14 cellular contexts compared by ENCODE assay signal in genomic region chr20:38828514-38829295, GRCh38. TPM values are rescaled to one million over a fixed set of nuclear protein-coding genes. Genes with fewer than 3 reads are reported as not detected.
DNase-seq lines count a peak whose midpoint lies in the region; ATAC-seq and TF ChIP-seq lines count a peak whose summit lies in the region.
"Had no signal": no experiment of that assay in that cellular context is flagged by ENCODE, and none has a peak within 500 bp of the region (broad histone marks: within the 10 kb centered on the region; RNA-seq: fewer than 3 reads in every experiment).

No MANE protein-coding gene starts in this region.

- H3K9me3 ChIP-seq in heart right ventricle = no peaks in the 10 kb centered on the region
- H3K9me3 ChIP-seq in liver (ENCODE audit: control insufficient read depth in 4 of 4, low read length in 3 of 4) = no peaks in the 10 kb centered on the region
- H3K9me3 ChIP-seq in upper lobe of right lung = no peaks in the 10 kb centered on the region

- TF ChIP-seq CTCF in heart right ventricle (IDR thresholded peaks at IDR 0.05) = no peak
- no peak for TF ChIP-seq CTCF in liver (IDR thresholded peaks at IDR 0.05; ENCODE audit: low read depth, low read length, missing input control)
- no peak for TF ChIP-seq CTCF in upper lobe of right lung (IDR thresholded peaks at IDR 0.05)

- H3K4me1 ChIP-seq in heart right ventricle (peaks cover 6 to 73% (median 42%) of the 10 kb centered on the region in 9 donors), liver (ENCODE audit: control insufficient read depth in 4 of 4, insufficient read depth in 4 of 4, low read length in 3 of 4) (no peaks in the 10 kb centered on the region), upper lobe of right lung (peaks cover 26% of the 10 kb centered on the region)

- WGBS in heart right ventricle, 2 donors = 72 to 76% methylated on average over 6 of the region's 6 CpGs
- 88% methylated on average over 6 of the region's 6 CpGs for WGBS in liver

- H3K36me3 ChIP-seq in heart right ventricle (peaks cover 0 to 6% (median 0%) of the 10 kb centered on the region in 9 donors), liver (ENCODE audit: control insufficient read depth in 4 of 4, insufficient read depth in 3 of 4, low read depth in 1 of 4, low read length in 3 of 4) (no peaks in the 10 kb centered on the region), upper lobe of right lung (no peaks in the 10 kb centered on the region)

- H3K27ac ChIP-seq in heart right ventricle (peak overlapping the region in 7 of 10 donors; percentile 29 to 67 (median 48)), liver (ENCODE audit: low read depth in 1 of 2, low read length in 2 of 2) (no peak overlapping the region), upper lobe of right lung (peak overlapping the region; percentile 19)
- H3K27ac ChIP-seq: KMS-11, SK-N-MC had no signal

- TF ChIP-seq RAD21 in liver (IDR thresholded peaks at IDR 0.05) = no peak

- H3K36me3 Mint-ChIP-seq in activated T-helper 17 cell treated with anti-CD3 and anti-CD28 coated beads, Interleukin-2, amount 50 U/mL, for 72 hours (ENCODE audit: low read depth) = peaks cover 94% of the 10 kb centered on the region

- no peak for DNase-seq in heart right ventricle
- DNase-seq in left cardiac atrium = no peak
- DNase-seq in upper lobe of right lung = no peak
- DNase-seq in superior temporal gyrus (ENCODE audit: extremely low spot score) = no peak
- no peak for DNase-seq in EL
- no peak for DNase-seq in AML-193 (lab: John Stamatoyannopoulos, UW)
- DNase-seq: DMS 273 treated with DMSO at 0.1 percent for 48 hours; midbrain; stimulated activated naive CD8-positive, alpha-beta T cell treated with anti-CD3 and anti-CD28 coated beads, Interleukin-15, amount 100 ng/mL, for 72 hours had no signal

- H3K4me3 Mint-ChIP-seq in activated T-helper 17 cell treated with anti-CD3 and anti-CD28 coated beads, Interleukin-2, amount 50 U/mL, for 72 hours = peak overlapping the region; percentile 74
- H3K4me3 Mint-ChIP-seq: stimulated activated naive CD8-positive, alpha-beta T cell treated with anti-CD3 and anti-CD28 coated beads, Interleukin-15, amount 100 ng/mL, for 72 hours had no signal

- H3K27ac Mint-ChIP-seq in activated T-helper 17 cell treated with anti-CD3 and anti-CD28 coated beads, Interleukin-2, amount 50 U/mL, for 72 hours = peak overlapping the region; percentile 75

- H3K9me3 Mint-ChIP-seq in activated T-helper 17 cell treated with anti-CD3 and anti-CD28 coated beads, Interleukin-2, amount 50 U/mL, for 72 hours = no peaks in the 10 kb centered on the region
- H3K9me3 Mint-ChIP-seq: stimulated activated naive CD8-positive, alpha-beta T cell treated with anti-CD3 and anti-CD28 coated beads, Interleukin-15, amount 100 ng/mL, for 72 hours had no signal

- peaks cover 0 to 24% (median 3%) of the 10 kb centered on the region in 7 donors for H3K27me3 ChIP-seq in heart right ventricle
- no peaks in the 10 kb centered on the region for H3K27me3 ChIP-seq in liver (ENCODE audit: control insufficient read depth in 4 of 4, insufficient read depth in 4 of 4, low read length in 3 of 4)
- H3K27me3 ChIP-seq in upper lobe of right lung = no peaks in the 10 kb centered on the region

- intact Hi-C loops in heart right ventricle (cut with DNase I) (loop anchor here in 1 of 10 donors (5.0 kb wide), 1 partner anchor 54 kb away; no protein-coding TSS in a partner anchor), left cardiac atrium (cut with DNase I) (no loop called here), upper lobe of right lung (cut with DNase I) (no loop called here)

- H3K27me3 Mint-ChIP-seq in activated T-helper 17 cell treated with anti-CD3 and anti-CD28 coated beads, Interleukin-2, amount 50 U/mL, for 72 hours = no peaks in the 10 kb centered on the region
- H3K27me3 Mint-ChIP-seq: stimulated activated naive CD8-positive, alpha-beta T cell treated with anti-CD3 and anti-CD28 coated beads, Interleukin-15, amount 100 ng/mL, for 72 hours had no signal

- ATAC-seq in heart right ventricle (peak in 4 of 8 donors; percentile 5 to 30 (median 28)), left cardiac atrium (no peak), upper lobe of right lung (no peak)
- no peak for ATAC-seq in activated T-helper 17 cell treated with anti-CD3 and anti-CD28 coated beads, Interleukin-2, amount 50 U/mL, for 72 hours (replicated peaks)

- no peak overlapping the region for H3K4me3 ChIP-seq in heart right ventricle
- H3K4me3 ChIP-seq in liver (ENCODE audit: low read depth in 1 of 3, low read length in 3 of 3) = no peak overlapping the region
- no peak overlapping the region for H3K4me3 ChIP-seq in upper lobe of right lung
- H3K4me3 ChIP-seq: SK-N-MC had no signal

- H3K4me1 Mint-ChIP-seq in activated T-helper 17 cell treated with anti-CD3 and anti-CD28 coated beads, Interleukin-2, amount 50 U/mL, for 72 hours = peaks cover 73% of the 10 kb centered on the region

- H3K9ac ChIP-seq in liver (ENCODE audit: low read depth in 1 of 2, low read length in 2 of 2) = no peak overlapping the region
- H3K9ac ChIP-seq: KMS-11 had no signal

TF ChIP-seq in liver, 16 proteins besides CTCF, POLR2A, EP300 and RAD21:
- peak; percentile 59 for TF ChIP-seq NR2F2 (IDR thresholded peaks at IDR 0.05)
- no peak for TF ChIP-seq TAF1 (conservative IDR thresholded peaks at IDR 0.05)
TF ChIP-seq in liver: peak in this region for 1.

RNA-seq across cellular contexts. Expression of gene PPP1R16B, which starts 23.2 kb away (rescaled TPM):
- 10 to 100 TPM in 2 of 10 donors, 1 to 10 TPM in 8; 2.7 to 13.8 (median 6.6) TPM for total RNA-seq in heart right ventricle
- 1 to 10 TPM; 2.5 to 5.4 TPM for polyA plus RNA-seq in heart right ventricle
- 1 to 10 TPM; 5.4 to 7.7 TPM for total RNA-seq in left cardiac atrium
- total RNA-seq in activated T-helper 17 cell treated with anti-CD3 and anti-CD28 coated beads, Interleukin-2, amount 50 U/mL, for 72 hours = 10 to 100 TPM; 77.2 to 79.5 TPM
- total RNA-seq in liver = 1 to 10 TPM in 1 of 2 donors, under 1 TPM in 1; 0.84 to 5.7 TPM
- 1 to 10 TPM in 1 of 2 donors, under 1 TPM in 1; 0.97 to 1.4 TPM for polyA plus RNA-seq in liver
- 22.1 TPM for total RNA-seq in upper lobe of right lung
- total RNA-seq: osteoblast had no signal

Comparison
In these comparisons a context has a peak if more than half of its experiments do, and no peak if none do; other contexts are left out.
1. H3K27ac ChIP-seq: peak in heart right ventricle (7 of 10) and upper lobe of right lung (single experiment); none in liver (0 of 2).